1 cellular context compared by ENCODE assay signal in genomic region chr11:114412946-114413345, GRCh38.
TF ChIP-seq lines count a peak whose summit lies in the region.

No MANE protein-coding gene starts in this region.

TF ChIP-seq in H1, 55 proteins besides CTCF, POLR2A, EP300 and RAD21 (continued from another document):
- TF ChIP-seq BRCA1 (IDR thresholded peaks at IDR 0.05; ENCODE audit: low read depth, low read length) (no peak), HDAC2 (IDR thresholded peaks at IDR 0.05; ENCODE audit: borderline replicate concordance in 1 of 2, low read depth in 2 of 2, low read length in 2 of 2) (no peak), EZH2 (IDR thresholded peaks at IDR 0.05; ENCODE audit: low read depth, low read length, severe bottlenecking) (no peak), SIX5 (IDR thresholded peaks at IDR 0.05; ENCODE audit: low read depth, low read length) (no peak), JUN (IDR thresholded peaks at IDR 0.05; ENCODE audit: low read depth, low read length) (no peak), TCF12 (IDR thresholded peaks at IDR 0.05; ENCODE audit: low read depth, low read length) (no peak), POU5F1 (IDR thresholded peaks at IDR 0.05; ENCODE audit: low read depth, low read length) (no peak), SAP30 (IDR thresholded peaks at IDR 0.05; ENCODE audit: insufficient read depth, insufficient replicate concordance, low read length) (no peak), SP2 (IDR thresholded peaks at IDR 0.05; ENCODE audit: low read length) (no peak), CTBP2 (IDR thresholded peaks at IDR 0.05; ENCODE audit: borderline replicate concordance, insufficient read depth, insufficient read length, low read length) (no peak), ZNF274 (IDR thresholded peaks at IDR 0.05; ENCODE audit: borderline replicate concordance, extremely low read depth, low read length) (no peak), KDM4A (IDR thresholded peaks at IDR 0.05; ENCODE audit: low read depth, low read length, severe bottlenecking) (no peak), ATF2 (IDR thresholded peaks at IDR 0.05; ENCODE audit: low read length) (no peak), EGR1 (IDR thresholded peaks at IDR 0.05; ENCODE audit: borderline replicate concordance, low read depth, low read length) (no peak), GTF2F1 (IDR thresholded peaks at IDR 0.05; ENCODE audit: borderline replicate concordance, low read depth, low read length) (no peak), ATF3 (IDR thresholded peaks at IDR 0.05; ENCODE audit: insufficient read depth, low read depth, low read length) (no peak), JUND (IDR thresholded peaks at IDR 0.05; ENCODE audit: low read length) (no peak)
